Comparison of ENCODE assay signal across 18 cellular contexts in the genomic region with DNA sequence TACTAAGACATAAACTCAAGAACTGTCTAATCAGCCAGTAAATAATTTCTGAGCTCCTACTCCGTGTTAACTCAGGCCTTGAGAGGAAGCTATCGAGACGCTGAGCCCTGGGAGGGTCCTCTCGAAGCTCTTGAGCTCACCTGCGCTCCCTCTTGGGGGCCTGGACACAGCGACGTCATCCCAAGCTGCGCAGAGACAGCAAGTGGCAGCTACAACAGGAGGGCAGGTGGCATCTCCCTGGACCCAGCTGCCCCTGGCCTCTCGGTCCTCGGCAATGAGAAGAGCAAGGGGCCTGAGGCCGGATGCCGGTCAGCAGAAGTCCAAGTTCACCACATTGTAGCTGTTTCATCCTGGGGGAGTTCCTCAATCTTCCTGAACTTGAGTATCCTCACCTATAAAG. TPM values are rescaled to one million over a fixed set of nuclear protein-coding genes. Genes with fewer than 3 reads are reported as not detected.
A peak's percentile ranks its signal among the peaks of the same experiment; 100 is the strongest.
DNase-seq lines count a peak whose midpoint lies in the region; ATAC-seq and TF ChIP-seq lines count a peak whose summit lies in the region.
"Had no signal": no experiment of that assay in that cellular context is flagged by ENCODE, and none has a peak within 500 bp of the region (broad histone marks: within the 10 kb centered on the region; RNA-seq: fewer than 3 reads in every experiment).

No MANE protein-coding gene starts in this region.

- H3K27me3 ChIP-seq in right atrium auricular region (no peaks in the 10 kb centered on the region), right cardiac atrium (ENCODE audit: control insufficient read depth, insufficient read depth) (no peaks in the 10 kb centered on the region), esophagus muscularis mucosa (peaks cover 0 to 14% (median 0%) of the 10 kb centered on the region in 4 donors), lower lobe of right lung (ENCODE audit: low read depth) (peaks cover 4% of the 10 kb centered on the region), gastroesophageal sphincter (peaks cover 39% of the 10 kb centered on the region)
- H3K27me3 ChIP-seq: BLaER1 had no signal

- no peaks in the 10 kb centered on the region for H3K9me3 Mint-ChIP-seq in osteocyte (ENCODE audit: unreplicated experiment)
- H3K9me3 Mint-ChIP-seq: CD4-positive, alpha-beta memory T cell; GM23338; H9 had no signal

- intact Hi-C loops in right cardiac atrium (cut with DNase I): loop anchor here in 1 of 4 donors (10.0 kb wide), 1 partner anchor 1144 kb away; no protein-coding TSS in a partner anchor
- intact Hi-C loops in esophagus muscularis mucosa (cut with DNase I): no loop called here
- intact Hi-C loops in lower lobe of right lung (cut with DNase I): no loop called here

- no peak overlapping the region for H3K4me3 Mint-ChIP-seq in osteocyte (ENCODE audit: unreplicated experiment)
- H3K4me3 Mint-ChIP-seq: CD4-positive, alpha-beta memory T cell; GM23338; H9 had no signal

- no peak for TF ChIP-seq CTCF in right atrium auricular region (IDR thresholded peaks at IDR 0.05)
- TF ChIP-seq CTCF in esophagus muscularis mucosa (IDR thresholded peaks at IDR 0.05): no peak
- no peak for TF ChIP-seq CTCF in osteocyte (IDR thresholded peaks at IDR 0.05)
- no peak for TF ChIP-seq CTCF in lower lobe of right lung (IDR thresholded peaks at IDR 0.05)
- TF ChIP-seq CTCF in gastroesophageal sphincter (IDR thresholded peaks at IDR 0.05): no peak

- no peak for TF ChIP-seq POLR2A in esophagus muscularis mucosa (IDR thresholded peaks at IDR 0.05; ENCODE audit: low read depth)
- no peak for TF ChIP-seq POLR2A in gastroesophageal sphincter (IDR thresholded peaks at IDR 0.05)

- ATAC-seq in right cardiac atrium (no peak), lower lobe of right lung (no peak), gastroesophageal sphincter (no peak), HG03378 (IDR thresholded peaks at IDR 0.05; ENCODE audit: unreplicated experiment) (no peak)
- ATAC-seq: A549, GM23338 had no signal

- H3K4me3 ChIP-seq in right atrium auricular region (no peak overlapping the region), right cardiac atrium (ENCODE audit: low read length) (no peak overlapping the region), esophagus muscularis mucosa (no peak overlapping the region), lower lobe of right lung (no peak overlapping the region), gastroesophageal sphincter (no peak overlapping the region)
- H3K4me3 ChIP-seq: A549, BLaER1, GM23338 had no signal

- TF ChIP-seq EP300 in esophagus muscularis mucosa (IDR thresholded peaks at IDR 0.05) (no peak), gastroesophageal sphincter (IDR thresholded peaks at IDR 0.05) (no peak)

- H3K4me1 Mint-ChIP-seq in osteocyte (ENCODE audit: unreplicated experiment): no peaks in the 10 kb centered on the region
- H3K4me1 Mint-ChIP-seq: CD4-positive, alpha-beta memory T cell had no signal

- DNase-seq in right atrium auricular region (ENCODE audit: low spot score) (peak; percentile 48), right cardiac atrium (no peak), esophagus muscularis mucosa (ENCODE audit: extremely low spot score) (peak; percentile 70), osteocyte (ENCODE audit: extremely low spot score, unreplicated experiment) (peak; percentile 69), lower lobe of right lung (no peak), AML-193 (lab: John Stamatoyannopoulos, UW) (no peak)
- DNase-seq: CD4-positive, alpha-beta memory T cell; DMS153; DMS79; GDM1; H9 had no signal

- H3K36me3 ChIP-seq in right atrium auricular region (no peaks in the 10 kb centered on the region), esophagus muscularis mucosa (no peaks in the 10 kb centered on the region), lower lobe of right lung (no peaks in the 10 kb centered on the region), gastroesophageal sphincter (no peaks in the 10 kb centered on the region)
- H3K36me3 ChIP-seq: BLaER1 had no signal

- H3K9me3 ChIP-seq in right atrium auricular region (no peaks in the 10 kb centered on the region), right cardiac atrium (ENCODE audit: control insufficient read depth, low read length) (no peaks in the 10 kb centered on the region), esophagus muscularis mucosa (no peaks in the 10 kb centered on the region), lower lobe of right lung (no peaks in the 10 kb centered on the region), gastroesophageal sphincter (no peaks in the 10 kb centered on the region)
- H3K9me3 ChIP-seq: A549, BLaER1 had no signal

- WGBS in right cardiac atrium: 93% methylated on average over 12 of the region's 12 CpGs
- 91% methylated on average over 10 of the region's 12 CpGs for WGBS in esophagus muscularis mucosa
- 94% methylated on average over 9 of the region's 12 CpGs; no CpG with 5 or more reads in 1 of the 2 donors for WGBS in gastroesophageal sphincter (ENCODE audit: low coverage in 1 of 2), 2 donors

- peaks cover 53% of the 10 kb centered on the region for H3K27me3 Mint-ChIP-seq in osteocyte (ENCODE audit: unreplicated experiment)

- H3K27ac ChIP-seq in right atrium auricular region (no peak overlapping the region), right cardiac atrium (ENCODE audit: low read length) (no peak overlapping the region), esophagus muscularis mucosa (replicated peaks in 1 of 4) (no peak overlapping the region), lower lobe of right lung (no peak overlapping the region), gastroesophageal sphincter (no peak overlapping the region)
- H3K27ac ChIP-seq: 22Rv1, A549, BLaER1 had no signal

- H3K27ac Mint-ChIP-seq in osteocyte (ENCODE audit: unreplicated experiment): no peak overlapping the region
- H3K27ac Mint-ChIP-seq: CD14-positive monocyte; CD4-positive, alpha-beta memory T cell; GM23338 had no signal

- no peaks in the 10 kb centered on the region for H3K36me3 Mint-ChIP-seq in osteocyte (ENCODE audit: unreplicated experiment)
- H3K36me3 Mint-ChIP-seq: CD14-positive monocyte; CD4-positive, alpha-beta memory T cell had no signal

- peaks cover 0 to 3% of the 10 kb centered on the region in 2 donors for H3K4me1 ChIP-seq in right atrium auricular region
- no peaks in the 10 kb centered on the region for H3K4me1 ChIP-seq in right cardiac atrium (ENCODE audit: control insufficient read depth, insufficient read depth, low read length)
- H3K4me1 ChIP-seq in esophagus muscularis mucosa: no peaks in the 10 kb centered on the region
- no peaks in the 10 kb centered on the region for H3K4me1 ChIP-seq in lower lobe of right lung
- H3K4me1 ChIP-seq in gastroesophageal sphincter: no peaks in the 10 kb centered on the region
- H3K4me1 ChIP-seq: A549 had no signal

RNA-seq across cellular contexts. Expression of a gene that starts 30.5 kb away (rescaled TPM):
- total RNA-seq in right atrium auricular region (10 to 100 TPM in 1 of 2 donors, 1 to 10 TPM in 1; 9.8 to 14.7 TPM), right cardiac atrium (10 to 100 TPM; 16.8 to 21.9 (median 19.3) TPM), esophagus muscularis mucosa (10 to 100 TPM; 25.2 to 33.6 (median 30.6) TPM), osteocyte (24.1 and 26.1 TPM in 2 replicates), lower lobe of right lung (34.5 TPM), gastroesophageal sphincter (10 to 100 TPM; 25.6 to 37.8 (median 28.9) TPM)
- polyA plus RNA-seq in right cardiac atrium: 9.4 TPM

Comparison
In these comparisons a context has a peak if more than half of its experiments do, and no peak if none do; other contexts are left out.
1. DNase-seq: peak in right atrium auricular region (single experiment), esophagus muscularis mucosa (single experiment) and osteocyte (single experiment); none in right cardiac atrium (0 of 3), lower lobe of right lung (single experiment) and AML-193 (0 of 2).